Comparison of ENCODE assay signal across 8 cellular contexts in the genomic region with DNA sequence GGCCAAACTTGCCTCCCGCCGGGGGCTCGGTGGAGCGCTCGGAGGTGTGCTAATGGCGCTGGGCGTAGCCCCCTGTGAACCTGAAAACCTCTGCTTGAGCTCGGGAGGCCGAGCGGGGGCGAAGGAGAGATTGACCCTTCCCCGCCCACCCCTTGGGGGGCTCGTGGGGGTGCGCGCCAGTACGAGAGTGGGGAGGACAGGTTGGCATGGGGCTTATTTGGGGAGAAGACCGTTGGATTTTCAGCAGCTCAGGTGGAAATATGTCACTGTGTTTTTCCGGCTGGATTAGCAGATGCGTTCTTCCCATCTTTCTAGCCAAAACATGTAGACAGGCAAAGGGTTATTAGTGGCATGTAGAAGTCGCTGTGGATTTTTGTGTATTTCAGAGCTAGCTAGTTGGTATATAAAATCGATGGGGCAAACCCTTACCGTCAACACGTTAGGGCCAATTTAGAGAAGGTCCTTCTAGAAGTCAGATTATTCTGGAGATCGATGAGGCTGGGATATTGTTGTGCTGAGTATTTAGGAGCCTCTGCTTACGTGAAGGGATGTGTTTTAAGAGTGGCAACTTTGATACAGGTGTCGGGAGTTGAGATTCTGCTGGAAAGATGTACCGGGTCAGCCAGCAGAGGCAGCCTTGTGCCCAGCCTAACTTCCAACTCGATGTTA. TPM values are rescaled to one million over a fixed set of nuclear protein-coding genes. Genes with fewer than 3 reads are reported as not detected.
DNase-seq lines count a peak whose midpoint lies in the region; ATAC-seq and TF ChIP-seq lines count a peak whose summit lies in the region.

No MANE protein-coding gene starts in this region.

- H3K36me3 Mint-ChIP-seq in CD4-positive, CD25-positive, alpha-beta regulatory T cell, result peaks cover 8% of the 10 kb centered on the region
- H3K36me3 Mint-ChIP-seq in activated CD4-positive, alpha-beta memory T cell treated with anti-CD3 and anti-CD28 coated beads, Interleukin-2, amount 10 ng/mL, durations not matched to agents 7 days and 5 days (ENCODE audit: low read depth), result peaks cover 26% of the 10 kb centered on the region

- H3K27me3 Mint-ChIP-seq in CD4-positive, CD25-positive, alpha-beta regulatory T cell, result no peaks in the 10 kb centered on the region
- H3K27me3 Mint-ChIP-seq in activated CD4-positive, alpha-beta memory T cell treated with anti-CD3 and anti-CD28 coated beads, Interleukin-2, amount 10 ng/mL, durations not matched to agents 7 days and 5 days, result no peaks in the 10 kb centered on the region

- H3K9me3 Mint-ChIP-seq in CD4-positive, CD25-positive, alpha-beta regulatory T cell, result no peaks in the 10 kb centered on the region
- no peaks in the 10 kb centered on the region for H3K9me3 Mint-ChIP-seq in activated CD4-positive, alpha-beta memory T cell treated with anti-CD3 and anti-CD28 coated beads, Interleukin-2, amount 10 ng/mL, durations not matched to agents 7 days and 5 days

- no peaks in the 10 kb centered on the region for H3K36me3 ChIP-seq in CD4-positive, CD25-positive, alpha-beta regulatory T cell (ENCODE audit: control insufficient read depth, insufficient read depth, low read length)
- H3K36me3 ChIP-seq in mucosa of rectum (ENCODE audit: control insufficient read depth in 2 of 2, insufficient read depth in 2 of 2, low read length in 2 of 2) (no peaks in the 10 kb centered on the region), transverse colon (no peaks in the 10 kb centered on the region)

- H3K9me3 ChIP-seq in CD4-positive, CD25-positive, alpha-beta regulatory T cell (ENCODE audit: control insufficient read depth in 2 of 2, low read length in 2 of 2), result no peaks in the 10 kb centered on the region
- H3K9me3 ChIP-seq in mucosa of rectum (ENCODE audit: control insufficient read depth in 2 of 2, low read length in 2 of 2) (no peaks in the 10 kb centered on the region), transverse colon (no peaks in the 10 kb centered on the region)

- intact Hi-C loops in transverse colon (cut with DNase I; ENCODE audit: low total_unique reads), result no loop called here

- TF ChIP-seq CTCF in epithelial cell of proximal tubule (conservative IDR thresholded peaks at IDR 0.05; ENCODE audit: low read depth, low read length) (peak; percentile 74), transverse colon (IDR thresholded peaks at IDR 0.05) (peak; percentile 30 to 45 (median 45))

- H3K4me1 Mint-ChIP-seq in CD4-positive, CD25-positive, alpha-beta regulatory T cell, result peaks cover 29 to 58% (median 43%) of the 10 kb centered on the region in 4 donors
- H3K4me1 Mint-ChIP-seq in activated CD4-positive, alpha-beta memory T cell treated with anti-CD3 and anti-CD28 coated beads, Interleukin-2, amount 10 ng/mL, durations not matched to agents 7 days and 5 days, result peaks cover 54% of the 10 kb centered on the region

- WGBS in transverse colon (ENCODE audit: low coverage in 1 of 2), 2 donors, result 0% methylated on average over 1 to 28 of the region's 28 CpGs

- no peaks in the 10 kb centered on the region for H3K27me3 ChIP-seq in CD4-positive, CD25-positive, alpha-beta regulatory T cell (ENCODE audit: control insufficient read depth, insufficient read depth, low read length)
- H3K27me3 ChIP-seq in mucosa of rectum (ENCODE audit: control insufficient read depth in 2 of 2, insufficient read depth in 2 of 2, low read length in 2 of 2) (no peaks in the 10 kb centered on the region), transverse colon (no peaks in the 10 kb centered on the region)

- POLR2A ChIA-PET in activated CD4-positive, alpha-beta memory T cell treated with anti-CD3 and anti-CD28 coated beads, Interleukin-2, amount 10 ng/mL, durations not matched to agents 7 days and 5 days (lab: Charles Lee), result interaction anchor here (0.6 to 7.1 kb wide), 30 partner anchors 8 to 549 kb away, joined by 3 to 299 read pairs (median 8); a partner anchor contains a TSS

- H3K4me1 ChIP-seq in CD4-positive, CD25-positive, alpha-beta regulatory T cell (ENCODE audit: control insufficient read depth, insufficient read depth, low read length, poor library complexity, severe bottlenecking), result peaks cover 53% of the 10 kb centered on the region
- peaks cover 14% of the 10 kb centered on the region in 2 donors for H3K4me1 ChIP-seq in mucosa of rectum (ENCODE audit: control insufficient read depth in 2 of 2, insufficient read depth in 2 of 2, low read length in 2 of 2)
- H3K4me1 ChIP-seq in transverse colon, result peaks cover 12 to 20% (median 13%) of the 10 kb centered on the region in 4 donors

- CTCF ChIA-PET in activated CD4-positive, alpha-beta memory T cell treated with anti-CD3 and anti-CD28 coated beads, Interleukin-2, amount 10 ng/mL, durations not matched to agents 7 days and 5 days (lab: Charles Lee), result interaction anchor here (0.5 to 9.7 kb wide), 46 partner anchors 10 to 1476 kb away, joined by 3 to 231 read pairs (median 4); a partner anchor contains a TSS

- peak overlapping the region; percentile 90 for H3K27ac ChIP-seq in CD4-positive, CD25-positive, alpha-beta regulatory T cell (ENCODE audit: insufficient read depth, low read length, poor library complexity, severe bottlenecking)
- H3K27ac ChIP-seq in mucosa of rectum (ENCODE audit: low read depth in 2 of 2, low read length in 2 of 2), result peak overlapping the region; percentile 92 to 93
- H3K27ac ChIP-seq in transverse colon, result peak overlapping the region; percentile 94 to 98 (median 98)

- ATAC-seq in CD4-positive, CD25-positive, alpha-beta regulatory T cell (ENCODE audit: low read depth in 2 of 2), result peak; percentile 41 to 42
- ATAC-seq in GM18909 (IDR thresholded peaks at IDR 0.05; ENCODE audit: poor library complexity, unreplicated experiment) (peak; percentile 40), HG03159 (IDR thresholded peaks at IDR 0.05; ENCODE audit: unreplicated experiment) (peak; percentile 37)

- TF ChIP-seq EP300 in transverse colon (IDR thresholded peaks at IDR 0.05; ENCODE audit: low read depth), result no peak

- peak; percentile 20 to 79 (median 62) for DNase-seq in CD4-positive, CD25-positive, alpha-beta regulatory T cell
- DNase-seq in NCI-H526 (lab: John Stamatoyannopoulos, UW) (peak; percentile 67 to 68), epithelial cell of proximal tubule (ENCODE audit: low read depth) (no peak), transverse colon (peak; percentile 46)
- peak; percentile 61 for DNase-seq in activated CD4-positive, alpha-beta memory T cell treated with anti-CD3 and anti-CD28 coated beads, Interleukin-2, amount 10 ng/mL, durations not matched to agents 7 days and 5 days

- H3K4me3 ChIP-seq in CD4-positive, CD25-positive, alpha-beta regulatory T cell (ENCODE audit: low read depth, low read length), result peak overlapping the region; percentile 96
- H3K4me3 ChIP-seq in epithelial cell of proximal tubule (ENCODE audit: low read depth, low read length) (peak overlapping the region; percentile 72), mucosa of rectum (ENCODE audit: low read length in 2 of 2) (peak overlapping the region; percentile 75 to 79), transverse colon (peak overlapping the region; percentile 61 to 85 (median 74))

- peak overlapping the region; percentile 94 to 98 (median 96) for H3K4me3 Mint-ChIP-seq in CD4-positive, CD25-positive, alpha-beta regulatory T cell
- peak overlapping the region; percentile 90 for H3K4me3 Mint-ChIP-seq in activated CD4-positive, alpha-beta memory T cell treated with anti-CD3 and anti-CD28 coated beads, Interleukin-2, amount 10 ng/mL, durations not matched to agents 7 days and 5 days

- TF ChIP-seq POLR2A in transverse colon (IDR thresholded peaks at IDR 0.05), result no peak

- H3K27ac Mint-ChIP-seq in CD4-positive, CD25-positive, alpha-beta regulatory T cell, result peak overlapping the region; percentile 82 to 91 (median 91)
- H3K27ac Mint-ChIP-seq in activated CD4-positive, alpha-beta memory T cell treated with anti-CD3 and anti-CD28 coated beads, Interleukin-2, amount 10 ng/mL, durations not matched to agents 7 days and 5 days, result peak overlapping the region; percentile 79

- peak overlapping the region; percentile 18 to 91 for H3K9ac ChIP-seq in mucosa of rectum (ENCODE audit: low read depth in 1 of 2, low read length in 2 of 2)

- in situ Hi-C loops in transverse colon (cut with MboI; ENCODE audit: low pct_ligation_motif_present in 1 of 4, low pct_unique_long_range_greater_than_20kb in 1 of 4, low sequenced_read_pairs in 3 of 4), result loop anchor here in 1 of 4 donors (25.0 kb wide), 1 partner anchor 171 kb away; a partner anchor contains a TSS

RNA-seq across cellular contexts. Expression of a gene that starts 0.5 kb away (rescaled TPM):
- total RNA-seq in CD4-positive, CD25-positive, alpha-beta regulatory T cell, result 41.9 TPM
- polyA plus RNA-seq in CD4-positive, CD25-positive, alpha-beta regulatory T cell, result 10 to 100 TPM; 12.6 to 16.5 (median 13.9) TPM
- total RNA-seq in activated CD4-positive, alpha-beta memory T cell treated with anti-CD3 and anti-CD28 coated beads, Interleukin-2, amount 10 ng/mL, durations not matched to agents 7 days and 5 days, result 10 to 100 TPM; 45.2 to 49.9 TPM
- total RNA-seq in epithelial cell of proximal tubule (8.2 and 8.3 TPM in 2 replicates), transverse colon (10 to 100 TPM; 16.7 to 28.3 (median 21.2) TPM)

RNA-seq across cellular contexts. Expression of a gene that starts 41.9 kb away (rescaled TPM):
- not detected for total RNA-seq in CD4-positive, CD25-positive, alpha-beta regulatory T cell
- polyA plus RNA-seq in CD4-positive, CD25-positive, alpha-beta regulatory T cell, result under 1 TPM in 3 of 4 donors, not detected in 1; 0.34 to 0.39 (median 0.38) TPM
- total RNA-seq in activated CD4-positive, alpha-beta memory T cell treated with anti-CD3 and anti-CD28 coated beads, Interleukin-2, amount 10 ng/mL, durations not matched to agents 7 days and 5 days, result not detected
- total RNA-seq in epithelial cell of proximal tubule, result 0.36 TPM in 1 of 2 replicates, not detected in the other
- under 1 TPM in 2 of 4 donors, not detected in 2; 0.41 to 0.79 TPM for total RNA-seq in transverse colon
